In genomic region chr3:12719541-12719940, GRCh38 we compare ENCODE assay signal across 11 cellular contexts. TPM values are rescaled to one million over a fixed set of nuclear protein-coding genes. Genes with fewer than 3 reads are reported as not detected.
A peak's percentile ranks its signal among the peaks of the same experiment; 100 is the strongest.
DNase-seq lines count a peak whose midpoint lies in the region; FAIRE-seq and TF ChIP-seq lines count a peak whose summit lies in the region.
"Had no signal": no experiment of that assay in that cellular context is flagged by ENCODE, and none has a peak within 500 bp of the region (broad histone marks: within the 10 kb centered on the region; RNA-seq: fewer than 3 reads in every experiment).

No MANE protein-coding gene starts in this region.

- no peak for FAIRE-seq in small intestine (lab: Jason Lieb, UNC)

- H3K27me3 Mint-ChIP-seq in endothelial cell (ENCODE audit: unreplicated experiment) = no peaks in the 10 kb centered on the region

- no peak overlapping the region for H3K4me3 Mint-ChIP-seq in endothelial cell (ENCODE audit: unreplicated experiment)

- H3K27ac Mint-ChIP-seq in endothelial cell (ENCODE audit: unreplicated experiment) = peak overlapping the region; percentile 80
- H3K27ac Mint-ChIP-seq: T-helper 1 cell treated with Interleukin-12 subunit alpha and Interleukin-12 subunit beta and Interleukin-4 antibody, amounts not matched to agents 30 μg/mL and 1 μg/mL, for 36 hours had no signal

- H3K4me3 ChIP-seq in BLaER1 (peak overlapping the region; percentile 26; the same call in 1 of the 2 replicates), MG63 (peak overlapping the region; percentile 18; the same call in 1 of the 2 replicates), ovary (peak overlapping the region; percentile 31), small intestine (ENCODE audit: low read depth in 1 of 2, low read length in 2 of 2) (no peak overlapping the region)

- intact Hi-C loops in ovary (cut with DNase I) = loop anchor here in 1 of 4 donors (10.0 kb wide), 1 partner anchor 225 kb away; no protein-coding TSS in a partner anchor

- H3K4me1 Mint-ChIP-seq in endothelial cell (ENCODE audit: unreplicated experiment) = peaks cover 4% of the 10 kb centered on the region

- H3K4me1 ChIP-seq in BLaER1 (peaks cover 14% of the 10 kb centered on the region), ovary (ENCODE audit: insufficient read depth) (no peaks in the 10 kb centered on the region), small intestine (ENCODE audit: control insufficient read depth in 2 of 2, insufficient read depth in 1 of 2, low read depth in 1 of 2, low read length in 1 of 2) (no peaks in the 10 kb centered on the region)

- no peaks in the 10 kb centered on the region for H3K36me3 ChIP-seq in BLaER1
- no peaks in the 10 kb centered on the region for H3K36me3 ChIP-seq in MG63
- H3K36me3 ChIP-seq in ovary = no peaks in the 10 kb centered on the region
- no peaks in the 10 kb centered on the region for H3K36me3 ChIP-seq in small intestine (ENCODE audit: control insufficient read depth in 2 of 2, insufficient read depth in 2 of 2, low read length in 2 of 2)
- H3K36me3 ChIP-seq: transverse colon had no signal

- TF ChIP-seq EP300 in ovary (IDR thresholded peaks at IDR 0.05) = no peak

- H3K9ac ChIP-seq in BLaER1 = no peak overlapping the region

- no peaks in the 10 kb centered on the region for H4K20me1 ChIP-seq in BLaER1

- peak overlapping the region; percentile 76 for H3K4me2 ChIP-seq in BLaER1

- H3K27ac ChIP-seq in BLaER1 (no peak overlapping the region), ovary (no peak overlapping the region), small intestine (ENCODE audit: low read depth in 1 of 2, low read length in 1 of 2) (no peak overlapping the region)

- DNase-seq in MG63 = no peak
- no peak for DNase-seq in endothelial cell (ENCODE audit: low spot score)
- DNase-seq in ovary = no peak
- DNase-seq in NCI-H526 (lab: John Stamatoyannopoulos, UW) = no peak
- no peak for DNase-seq in HPDE6-E6E7 (ENCODE audit: extremely low spot score)
- DNase-seq in activated effector memory CD4-positive, alpha-beta T cell treated with anti-CD3 and anti-CD28 coated beads, Interleukin-2, amount 50 U/mL, for 16 hours = no peak
- no peak for DNase-seq in small intestine

- no peak for TF ChIP-seq CTCF in endothelial cell (IDR thresholded peaks at IDR 0.05; ENCODE audit: unreplicated experiment)
- TF ChIP-seq CTCF in ovary (IDR thresholded peaks at IDR 0.05) = no peak

- no peaks in the 10 kb centered on the region for H3K36me3 Mint-ChIP-seq in endothelial cell (ENCODE audit: low read depth, unreplicated experiment)

- H3K9me3 ChIP-seq in BLaER1 (no peaks in the 10 kb centered on the region), MG63 (no peaks in the 10 kb centered on the region), ovary (no peaks in the 10 kb centered on the region), small intestine (ENCODE audit: control insufficient read depth, low read depth) (no peaks in the 10 kb centered on the region)
- H3K9me3 ChIP-seq: transverse colon had no signal

- WGBS in ovary, 3 donors = 20 to 29% (median 22%) methylated on average over 7 of the region's 7 CpGs
- 33 to 44% (median 41%) methylated on average over 7 of the region's 7 CpGs for WGBS in small intestine, 3 donors

- H3K9me3 Mint-ChIP-seq in endothelial cell (ENCODE audit: unreplicated experiment) = no peaks in the 10 kb centered on the region
- H3K9me3 Mint-ChIP-seq: T-helper 1 cell treated with Interleukin-12 subunit alpha and Interleukin-12 subunit beta and Interleukin-4 antibody, amounts not matched to agents 30 μg/mL and 1 μg/mL, for 36 hours had no signal

- no peaks in the 10 kb centered on the region for H3K27me3 ChIP-seq in BLaER1
- no peaks in the 10 kb centered on the region for H3K27me3 ChIP-seq in MG63
- H3K27me3 ChIP-seq in ovary = no peaks in the 10 kb centered on the region
- no peaks in the 10 kb centered on the region for H3K27me3 ChIP-seq in small intestine (ENCODE audit: control insufficient read depth in 2 of 2, insufficient read depth in 2 of 2, low read length in 2 of 2)
- H3K27me3 ChIP-seq: transverse colon had no signal

- TF ChIP-seq POLR2A in ovary (IDR thresholded peaks at IDR 0.05) = no peak

RNA-seq across cellular contexts. Expression of gene TMEM40, which starts 39.5 kb away (rescaled TPM):
- not detected in 2 replicates for total RNA-seq in MG63 (2014; rRNA removed; shearing (Covaris generic); ENCODE audit: low replicate concordance)
- total RNA-seq in endothelial cell (ENCODE audit: unreplicated experiment) (not detected), ovary (under 1 TPM in 1 of 7 donors, not detected in 6; 0.80 TPM)
- polyA plus RNA-seq in ovary (under 1 TPM; 0.11 to 0.20 TPM), small intestine (under 1 TPM in 1 of 3 donors, not detected in 2; 0.25 TPM)
- total RNA-seq: Daoy, transverse colon had no signal

RNA-seq across cellular contexts. Expression of gene RAF1, which starts 55.6 kb away (rescaled TPM):
- total RNA-seq in MG63 (2014; rRNA removed; shearing (Covaris generic); ENCODE audit: low replicate concordance) = 62.0 and 96.8 TPM in 2 replicates
- total RNA-seq in endothelial cell (ENCODE audit: unreplicated experiment) = 96.8 TPM
- total RNA-seq in ovary = 100 to 1,000 TPM in 2 of 7 donors, 10 to 100 TPM in 5; 75.0 to 106 (median 78.8) TPM
- 10 to 100 TPM; 62.1 to 82.1 TPM for polyA plus RNA-seq in ovary
- 10 to 100 TPM; 47.9 to 84.3 (median 61.3) TPM for polyA plus RNA-seq in small intestine

Comparison
In these comparisons a context has a peak if more than half of its experiments do, and no peak if none do; other contexts are left out.
1. H3K4me3 ChIP-seq: peak in BLaER1 (single experiment), MG63 (single experiment) and ovary (single experiment); none in small intestine (0 of 2).